31 cellular contexts compared by ENCODE assay signal in the genomic region with DNA sequence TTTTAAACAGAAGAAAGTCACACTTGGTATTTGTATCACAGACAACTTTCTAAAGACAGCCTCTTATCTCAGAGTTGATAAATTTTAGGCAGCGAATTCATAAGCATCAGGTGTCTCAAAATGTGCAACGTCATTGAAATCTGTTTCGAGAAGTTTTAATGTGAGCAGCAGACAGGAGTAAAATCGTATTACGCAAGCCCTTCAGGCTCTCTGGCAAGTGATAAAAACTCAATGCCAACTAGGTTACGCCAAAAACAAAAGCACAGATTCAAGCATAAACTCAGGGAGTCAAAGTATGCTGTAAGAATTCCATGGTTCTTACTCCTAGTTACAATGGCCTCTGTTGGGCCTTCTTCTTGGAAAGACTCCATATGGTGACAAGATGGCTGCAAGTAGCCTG.
"Had no signal": no experiment of that assay in that cellular context is flagged by ENCODE, and none has a peak within 500 bp of the region (broad histone marks: within the 10 kb centered on the region; RNA-seq: fewer than 3 reads in every experiment).

No MANE protein-coding gene starts in this region.

- H3K27ac Mint-ChIP-seq: activated B cell treated with CpG ODN at 0.5 μM for 24 hours; activated CD4-positive, alpha-beta T cell treated with anti-CD3 and anti-CD28 coated beads for 36 hours; activated CD8-positive, alpha-beta memory T cell treated with anti-CD3 and anti-CD28 coated beads, Interleukin-2, amount 10 ng/mL, durations not matched to agents 7 days and 5 days; activated CD8-positive, alpha-beta T cell treated with anti-CD3 and anti-CD28 coated beads, Interleukin-2, amount 10 ng/mL, durations not matched to agents 7 days and 5 days; activated naive CD4-positive, alpha-beta T cell treated with anti-CD3 and anti-CD28 coated beads, Interleukin-2, amount 50 U/mL, for 24 hours; activated naive CD8-positive, alpha-beta T cell treated with anti-CD3 and anti-CD28 coated beads, Interleukin-2, amount 50 U/mL, for 24 hours; activated T-helper 2 cell treated with anti-CD3 and anti-CD28 coated beads, Interferon-gamma antibody, Interleukin-2, Interleukin-4, amounts not matched to agents 10 μg/mL and 5 μg/mL and 100 μg/mL, durations not matched to agents 14 hours and 24 hours and 36 hours; immature natural killer cell; nephron; progenitor cell of endocrine pancreas had no signal

- H3K27me3 ChIP-seq: esophagus squamous epithelium, heart left ventricle, left lung, ovary, sigmoid colon, suprapubic skin, tibial artery had no signal

- H3K36me3 Mint-ChIP-seq: activated CD8-positive, alpha-beta memory T cell treated with anti-CD3 and anti-CD28 coated beads, Interleukin-2, amount 10 ng/mL, durations not matched to agents 7 days and 5 days; activated naive CD4-positive, alpha-beta T cell treated with anti-CD3 and anti-CD28 coated beads, Interleukin-2, amount 50 U/mL, for 24 hours; immature natural killer cell had no signal

- FAIRE-seq: bronchial epithelial cell, kidney had no signal

- H3K4me3 ChIP-seq: esophagus squamous epithelium, heart left ventricle, left lung, lung, mucosa of descending colon, ovary, sigmoid colon, suprapubic skin, tibial artery had no signal

- H3K9me3 ChIP-seq: esophagus squamous epithelium, heart left ventricle, mucosa of descending colon, ovary, sigmoid colon, suprapubic skin, tibial artery had no signal

- H3K4me1 ChIP-seq: left lung, sigmoid colon, tibial artery had no signal

- H3K36me3 ChIP-seq: esophagus squamous epithelium, heart left ventricle, left lung, ovary, sigmoid colon, suprapubic skin, tibial artery had no signal

- H3K4me3 Mint-ChIP-seq: activated B cell treated with CpG ODN at 0.5 μM for 24 hours; activated CD4-positive, alpha-beta T cell treated with anti-CD3 and anti-CD28 coated beads for 36 hours; activated CD8-positive, alpha-beta memory T cell treated with anti-CD3 and anti-CD28 coated beads, Interleukin-2, amount 10 ng/mL, durations not matched to agents 7 days and 5 days; activated CD8-positive, alpha-beta T cell treated with anti-CD3 and anti-CD28 coated beads, Interleukin-2, amount 10 ng/mL, durations not matched to agents 7 days and 5 days; activated naive CD4-positive, alpha-beta T cell treated with anti-CD3 and anti-CD28 coated beads, Interleukin-2, amount 50 U/mL, for 24 hours; activated naive CD8-positive, alpha-beta T cell treated with anti-CD3 and anti-CD28 coated beads, Interleukin-2, amount 50 U/mL, for 24 hours; central memory CD8-positive, alpha-beta T cell; immature natural killer cell; nephron had no signal

- H3K27me3 Mint-ChIP-seq: activated B cell treated with CpG ODN at 0.5 μM for 24 hours; activated CD4-positive, alpha-beta T cell treated with anti-CD3 and anti-CD28 coated beads for 36 hours; activated CD8-positive, alpha-beta memory T cell treated with anti-CD3 and anti-CD28 coated beads, Interleukin-2, amount 10 ng/mL, durations not matched to agents 7 days and 5 days; activated naive CD4-positive, alpha-beta T cell treated with anti-CD3 and anti-CD28 coated beads, Interleukin-2, amount 50 U/mL, for 24 hours; activated naive CD8-positive, alpha-beta T cell treated with anti-CD3 and anti-CD28 coated beads, Interleukin-2, amount 50 U/mL, for 24 hours; central memory CD8-positive, alpha-beta T cell; progenitor cell of endocrine pancreas had no signal

- H3K9me3 Mint-ChIP-seq: activated B cell treated with CpG ODN at 0.5 μM for 24 hours; activated naive CD8-positive, alpha-beta T cell treated with anti-CD3 and anti-CD28 coated beads, Interleukin-2, amount 50 U/mL, for 24 hours; nephron had no signal

- H3K27ac ChIP-seq: epithelial cell of prostate, esophagus squamous epithelium, heart left ventricle, left lung, ovary, sigmoid colon, suprapubic skin, tibial artery had no signal

- DNase-seq: activated B cell treated with CpG ODN at 0.5 μM for 24 hours; activated CD4-positive, alpha-beta T cell treated with anti-CD3 and anti-CD28 coated beads for 36 hours; activated CD8-positive, alpha-beta memory T cell treated with anti-CD3 and anti-CD28 coated beads, Interleukin-2, amount 10 ng/mL, durations not matched to agents 7 days and 5 days; activated CD8-positive, alpha-beta T cell treated with anti-CD3 and anti-CD28 coated beads, Interleukin-2, amount 10 ng/mL, durations not matched to agents 7 days and 5 days; activated naive CD8-positive, alpha-beta T cell treated with anti-CD3 and anti-CD28 coated beads, Interleukin-2, amount 50 U/mL, for 24 hours; activated T-cell treated with anti-CD3 and anti-CD28 coated beads, Interleukin-2, amount 50 U/mL, for 48 hours; dermis blood vessel endothelial cell; effector CD4-positive, alpha-beta T cell; esophagus squamous epithelium; foreskin fibroblast; heart left ventricle; hypothalamus; immature natural killer cell; kidney; left lung; mucosa of descending colon; ovary; sigmoid colon; stimulated activated CD4-positive, alpha-beta T cell treated with anti-CD3 and anti-CD28 coated beads, Interleukin-15, amount 100 ng/mL, for 24 hours; stimulated activated CD4-positive, alpha-beta T cell treated with anti-CD3 and anti-CD28 coated beads, Interleukin-2, amount 100 ng/mL, for 24 hours; stimulated activated naive CD4-positive, alpha-beta T cell; tibial artery had no signal

- H3K4me1 Mint-ChIP-seq: activated B cell treated with CpG ODN at 0.5 μM for 24 hours; activated CD4-positive, alpha-beta T cell treated with anti-CD3 and anti-CD28 coated beads for 36 hours; activated CD8-positive, alpha-beta memory T cell treated with anti-CD3 and anti-CD28 coated beads, Interleukin-2, amount 10 ng/mL, durations not matched to agents 7 days and 5 days; activated naive CD4-positive, alpha-beta T cell treated with anti-CD3 and anti-CD28 coated beads, Interleukin-2, amount 50 U/mL, for 24 hours; activated naive CD8-positive, alpha-beta T cell treated with anti-CD3 and anti-CD28 coated beads, Interleukin-2, amount 50 U/mL, for 24 hours; central memory CD8-positive, alpha-beta T cell; immature natural killer cell; nephron had no signal
